ENCODE assay signal across 9 cellular contexts in genomic region chr13:64928704-64929499, GRCh38.
DNase-seq lines count a peak whose midpoint lies in the region; ATAC-seq and TF ChIP-seq lines count a peak whose summit lies in the region.
"Had no signal": no experiment of that assay in that cellular context is flagged by ENCODE, and none has a peak within 500 bp of the region (broad histone marks: within the 10 kb centered on the region; RNA-seq: fewer than 3 reads in every experiment).

No MANE protein-coding gene starts in this region.

- H2AFZ ChIP-seq in MM.1S (ENCODE audit: low read length), result 0 out of 2 replicates have a peak overlapping the region, but pooled peaks have one; percentile 19

- no peak for ATAC-seq in aorta (ENCODE audit: low FRiP score)

- H3F3A ChIP-seq in MM.1S (ENCODE audit: insufficient read depth, low read length), result no peaks in the 10 kb centered on the region

- WGBS in aorta, 2 donors, result 66 to 68% methylated on average over 3 of the region's 3 CpGs

- intact Hi-C loops in aorta (cut with DNase I), result no loop called here

- TF ChIP-seq CTCF in GM10266 (IDR thresholded peaks at IDR 0.05; ENCODE audit: control insufficient read depth, insufficient read depth, low read depth, missing control alignments), result no peak
- no peak for TF ChIP-seq CTCF in HFF-Myc (IDR thresholded peaks at IDR 0.05; ENCODE audit: low read depth, low read length, missing control alignments)
- TF ChIP-seq CTCF in MM.1S (IDR thresholded peaks at IDR 0.05; ENCODE audit: low read length), result no peak

- H4K20me1 ChIP-seq in MM.1S (ENCODE audit: insufficient read depth, low read length), result no peaks in the 10 kb centered on the region

- no peaks in the 10 kb centered on the region for H3K79me2 ChIP-seq in MM.1S (ENCODE audit: low read length)

- no peaks in the 10 kb centered on the region for H3K9me2 ChIP-seq in MM.1S (replicated peaks; ENCODE audit: insufficient read depth, low read length)

- peak overlapping the region; percentile 18; the same call in 1 of the 2 replicates for H3K4me2 ChIP-seq in MM.1S (ENCODE audit: low read depth, low read length)

- no peaks in the 10 kb centered on the region for H3K27me3 ChIP-seq in MM.1S (replicated peaks; ENCODE audit: insufficient read depth, low read length)
- H3K27me3 ChIP-seq in aorta (ENCODE audit: control insufficient read depth in 1 of 2, insufficient read depth in 2 of 2, low read length in 1 of 2), result no peaks in the 10 kb centered on the region

- H3K9me3 ChIP-seq in MM.1S (replicated peaks; ENCODE audit: insufficient read depth, low read length) (no peaks in the 10 kb centered on the region), aorta (ENCODE audit: control insufficient read depth, low read length) (no peaks in the 10 kb centered on the region)

- H3K27ac ChIP-seq in MM.1S (ENCODE audit: low read length) (no peak overlapping the region), aorta (ENCODE audit: low read depth in 1 of 2, low read length in 2 of 2) (no peak overlapping the region)

- H3K4me3 ChIP-seq in HFF-Myc (replicated peaks; ENCODE audit: low read depth, low read length) (no peak overlapping the region), MM.1S (ENCODE audit: low read length) (no peak overlapping the region), aorta (ENCODE audit: low read length in 2 of 2) (no peak overlapping the region)

- DNase-seq in GM10266 (ENCODE audit: extremely low spot score), result peak; percentile 24
- DNase-seq in HFF-Myc (ENCODE audit: extremely low read depth, low read depth), result peak; percentile 19
- DNase-seq in MM.1S, result no peak
- DNase-seq in glomerular visceral epithelial cell (ENCODE audit: extremely low spot score), result peak; percentile 79
- DNase-seq in NCI-H146 treated with DMSO at 0.1 percent for 48 hours (lab: John Stamatoyannopoulos, UW; ENCODE audit: unreplicated experiment), result no peak
- DNase-seq in aorta, result no peak
- no peak for DNase-seq in HUDEP-2 (lab: John Stamatoyannopoulos, UW; ENCODE audit: unreplicated experiment in 76 of 76)
- no peak for DNase-seq in GOT3 (lab: John Stamatoyannopoulos, UW)
- DNase-seq: NCI-H2081 treated with DMSO at 0.1 percent for 48 hours had no signal

- no peaks in the 10 kb centered on the region for H3K36me3 ChIP-seq in MM.1S (replicated peaks; ENCODE audit: insufficient read depth, low read length)
- H3K36me3 ChIP-seq in aorta (ENCODE audit: control insufficient read depth in 1 of 2, insufficient read depth in 2 of 2, low read length in 1 of 2), result no peaks in the 10 kb centered on the region

- H3K9ac ChIP-seq in MM.1S (ENCODE audit: low read length), result no peak overlapping the region

- H3K4me1 ChIP-seq in MM.1S (ENCODE audit: low read length), result no peaks in the 10 kb centered on the region
- no peaks in the 10 kb centered on the region for H3K4me1 ChIP-seq in aorta (ENCODE audit: control insufficient read depth in 1 of 2, insufficient read depth in 2 of 2, low read length in 2 of 2)

Comparison
In these comparisons a context has a peak if more than half of its experiments do, and no peak if none do; other contexts are left out.
1. DNase-seq: peak in GM10266 (single experiment), HFF-Myc (single experiment) and glomerular visceral epithelial cell (single experiment); none in MM.1S (single experiment), NCI-H146 treated with DMSO at 0.1 percent for 48 hours (single experiment), aorta (0 of 2), HUDEP-2 (0 of 76) and GOT3 (single experiment).